ENCODE assay signal across 8 cellular contexts in the genomic region with DNA sequence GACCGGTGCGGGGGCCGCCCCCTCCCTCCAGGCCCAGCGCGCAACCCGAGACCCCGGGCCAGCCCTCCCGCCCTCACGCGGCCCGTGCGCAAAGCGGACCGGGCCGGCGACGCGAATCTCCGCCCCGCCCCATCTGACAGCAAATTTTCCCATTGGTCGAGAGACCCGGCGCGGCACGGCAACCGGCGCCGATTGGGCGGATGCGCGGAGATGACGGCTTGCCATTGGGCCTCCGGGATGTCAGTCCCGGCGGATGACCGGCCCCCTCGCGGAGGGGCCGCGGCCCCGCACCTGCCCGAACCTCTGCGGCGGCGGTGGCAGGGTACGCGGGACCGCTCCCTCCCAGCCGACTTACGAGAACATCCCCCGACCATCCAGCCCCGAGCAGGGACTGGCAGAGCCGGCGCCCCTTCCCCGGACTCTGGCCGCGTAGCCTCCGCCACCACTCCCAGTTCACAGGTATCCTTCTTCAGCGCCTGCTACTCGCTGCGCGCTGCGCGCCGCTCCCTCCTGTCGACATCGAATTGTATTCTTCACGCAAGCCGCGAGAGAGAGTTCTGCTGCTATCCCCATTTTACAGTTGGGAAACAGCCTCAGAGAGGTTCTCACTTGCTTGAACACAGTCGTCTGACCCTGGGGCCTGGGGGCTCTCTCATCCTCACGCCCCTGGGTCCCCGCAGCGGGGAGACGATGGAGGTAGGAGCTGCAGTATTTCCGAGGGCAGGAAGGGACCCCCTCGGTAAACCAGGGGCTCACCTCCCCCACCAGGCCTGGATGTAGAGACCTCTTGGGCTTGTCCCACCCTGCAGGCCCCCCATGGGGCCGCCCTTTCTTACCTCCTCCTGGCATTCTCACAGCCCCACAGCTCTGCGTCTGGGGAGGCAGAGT. TPM values are rescaled to one million over a fixed set of nuclear protein-coding genes. Genes with fewer than 3 reads are reported as not detected.
DNase-seq lines count a peak whose midpoint lies in the region; ATAC-seq and TF ChIP-seq lines count a peak whose summit lies in the region.

A gene with protein sequence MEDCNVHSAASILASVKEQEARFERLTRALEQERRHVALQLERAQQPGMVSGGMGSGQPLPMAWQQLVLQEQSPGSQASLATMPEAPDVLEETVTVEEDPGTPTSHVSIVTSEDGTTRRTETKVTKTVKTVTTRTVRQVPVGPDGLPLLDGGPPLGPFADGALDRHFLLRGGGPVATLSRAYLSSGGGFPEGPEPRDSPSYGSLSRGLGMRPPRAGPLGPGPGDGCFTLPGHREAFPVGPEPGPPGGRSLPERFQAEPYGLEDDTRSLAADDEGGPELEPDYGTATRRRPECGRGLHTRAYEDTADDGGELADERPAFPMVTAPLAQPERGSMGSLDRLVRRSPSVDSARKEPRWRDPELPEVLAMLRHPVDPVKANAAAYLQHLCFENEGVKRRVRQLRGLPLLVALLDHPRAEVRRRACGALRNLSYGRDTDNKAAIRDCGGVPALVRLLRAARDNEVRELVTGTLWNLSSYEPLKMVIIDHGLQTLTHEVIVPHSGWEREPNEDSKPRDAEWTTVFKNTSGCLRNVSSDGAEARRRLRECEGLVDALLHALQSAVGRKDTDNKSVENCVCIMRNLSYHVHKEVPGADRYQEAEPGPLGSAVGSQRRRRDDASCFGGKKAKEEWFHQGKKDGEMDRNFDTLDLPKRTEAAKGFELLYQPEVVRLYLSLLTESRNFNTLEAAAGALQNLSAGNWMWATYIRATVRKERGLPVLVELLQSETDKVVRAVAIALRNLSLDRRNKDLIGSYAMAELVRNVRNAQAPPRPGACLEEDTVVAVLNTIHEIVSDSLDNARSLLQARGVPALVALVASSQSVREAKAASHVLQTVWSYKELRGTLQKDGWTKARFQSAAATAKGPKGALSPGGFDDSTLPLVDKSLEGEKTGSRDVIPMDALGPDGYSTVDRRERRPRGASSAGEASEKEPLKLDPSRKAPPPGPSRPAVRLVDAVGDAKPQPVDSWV (minus strand): TSS at position 90 of the 888 bp plus-strand sequence. CDS start 26,029 bp downstream, outside the sequence.

- no peak for TF ChIP-seq CTCF in astrocyte of the cerebellum (IDR thresholded peaks at IDR 0.05; ENCODE audit: low read depth, low read length, missing control alignments)
- TF ChIP-seq CTCF in uterus (IDR thresholded peaks at IDR 0.05): peak in 2 of 4 experiments; percentile 31 to 49

- peak; percentile 47 for ATAC-seq in HG02571 (IDR thresholded peaks at IDR 0.05; ENCODE audit: unreplicated experiment)

- H3K27ac ChIP-seq in rectal smooth muscle tissue (ENCODE audit: low read depth, low read length) (no peak within 1 kb of the TSS), uterus (no peak within 1 kb of the TSS)

- H3K4me3 ChIP-seq in astrocyte of the cerebellum (ENCODE audit: low read depth, low read length): peak within 1 kb of the TSS; percentile 51
- H3K4me3 ChIP-seq in rectal smooth muscle tissue (ENCODE audit: low read length): peak within 1 kb of the TSS; percentile 84
- peak within 1 kb of the TSS; percentile 39 to 55 for H3K4me3 ChIP-seq in uterus

- no peak for TF ChIP-seq POLR2A in uterus (IDR thresholded peaks at IDR 0.05)

- H3K4me1 ChIP-seq in rectal smooth muscle tissue (ENCODE audit: control insufficient read depth, insufficient read depth, low read length): peaks cover 16% of the 10 kb centered on the region
- H3K4me1 ChIP-seq in uterus: peaks cover 0 to 4% of the 10 kb centered on the region in 2 donors

- H3K27me3 ChIP-seq in rectal smooth muscle tissue (ENCODE audit: control insufficient read depth, insufficient read depth, low read length): no peaks in the 10 kb centered on the region
- no peaks in the 10 kb centered on the region for H3K27me3 ChIP-seq in uterus

- DNase-seq in GF-D8 (lab: John Stamatoyannopoulos, UW) (peak; percentile 35), NCI-H146 treated with DMSO at 0.1 percent for 48 hours (lab: John Stamatoyannopoulos, UW; ENCODE audit: unreplicated experiment) (peak; percentile 56), T-helper 9 cell (peak; percentile 90), astrocyte of the cerebellum (ENCODE audit: low read depth) (peak; percentile 64), hepatic stellate cell (ENCODE audit: low spot score) (peak; percentile 100), uterus (peak; percentile 88 to 92)

- in situ Hi-C loops in astrocyte of the cerebellum (cut with HindIII; ENCODE audit: low sequenced_read_pairs): no loop called here

- peak within 1 kb of the TSS; percentile 25 for H3K9ac ChIP-seq in rectal smooth muscle tissue (ENCODE audit: low read length)

- no peaks in the 10 kb centered on the region for H3K9me3 ChIP-seq in uterus

- intact Hi-C loops in uterus (cut with DNase I; ENCODE audit: low total_unique reads): no loop called here

- no peaks in the 10 kb centered on the region for H3K36me3 ChIP-seq in rectal smooth muscle tissue (ENCODE audit: control insufficient read depth, insufficient read depth, low read length)
- H3K36me3 ChIP-seq in uterus: no peaks in the 10 kb centered on the region

RNA-seq across cellular contexts. Expression of the gene that starts here (rescaled TPM):
- total RNA-seq in uterus: 10 to 100 TPM in 2 of 4 donors, 1 to 10 TPM in 2; 1.5 to 43.4 (median 16.6) TPM

Comparison
In these comparisons a context has a peak if more than half of its experiments do, and no peak if none do; other contexts are left out.
1. DNase-seq: peak in every context shown above with its lines; median percentile 100 in hepatic stellate cell; 90 in T-helper 9 cell; 90 in uterus; 64 in astrocyte of the cerebellum; 56 in NCI-H146 treated with DMSO at 0.1 percent for 48 hours; 35 in GF-D8.